ENCODE assay signal across 8 cellular contexts in the genomic region with DNA sequence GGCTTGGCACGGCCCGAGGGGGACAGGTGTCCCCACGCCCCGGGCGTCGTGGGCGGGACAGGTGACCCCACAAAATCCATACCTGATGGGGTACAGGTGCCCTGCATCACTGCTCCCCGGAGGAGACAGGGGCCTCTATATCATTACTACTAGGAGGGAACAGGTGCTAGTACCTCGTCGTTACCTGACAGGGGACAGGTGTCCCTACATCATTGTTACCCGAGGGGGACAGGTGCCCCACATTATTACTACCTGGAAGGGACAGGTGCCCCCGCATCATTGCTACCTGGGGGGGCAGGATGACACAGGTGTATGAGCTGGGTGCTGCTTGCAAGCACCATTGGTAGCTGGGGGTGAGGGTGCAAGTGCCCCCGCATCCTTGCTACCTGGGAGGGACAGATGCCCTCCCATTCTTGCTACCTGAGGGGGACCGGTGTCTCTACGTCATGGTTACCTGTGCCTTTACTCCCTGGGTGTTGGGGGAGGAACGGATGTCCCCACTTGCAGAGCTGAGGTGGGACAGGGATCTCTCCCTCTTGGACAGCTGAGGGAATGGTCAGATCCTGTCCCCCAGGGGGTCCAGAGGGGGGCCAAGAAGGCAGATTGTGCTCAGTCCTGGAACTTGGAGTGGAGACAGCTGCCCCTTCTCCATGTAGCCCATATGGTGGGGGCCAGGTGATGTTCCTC. TPM values are rescaled to one million over a fixed set of nuclear protein-coding genes. Genes with fewer than 3 reads are reported as not detected.
DNase-seq lines count a peak whose midpoint lies in the region; ATAC-seq and TF ChIP-seq lines count a peak whose summit lies in the region.

No MANE protein-coding gene starts in this region.

- TF ChIP-seq RAD21 in SK-N-SH (IDR thresholded peaks at IDR 0.05; ENCODE audit: low read length) (no peak), neural cell (conservative IDR thresholded peaks at IDR 0.05) (no peak)

- no peak overlapping the region for H2AFZ ChIP-seq in SK-N-SH (ENCODE audit: low read depth)
- H2AFZ ChIP-seq in neural cell (ENCODE audit: low read depth, low read length), result no peak overlapping the region

- H3K36me3 ChIP-seq in SK-N-SH (replicated peaks in 1 of 2; ENCODE audit: control insufficient read depth in 1 of 2, insufficient read depth in 2 of 2, low read length in 1 of 2) (no peaks in the 10 kb centered on the region), KOPT-K1 (ENCODE audit: insufficient read depth, low read length) (no peaks in the 10 kb centered on the region), neural cell (ENCODE audit: insufficient read depth, low read length) (no peaks in the 10 kb centered on the region)

- H3K79me2 ChIP-seq in SK-N-SH (ENCODE audit: insufficient read depth), result peaks cover 49% of the 10 kb centered on the region
- peaks cover 32% of the 10 kb centered on the region for H3K79me2 ChIP-seq in neural cell (replicated peaks; ENCODE audit: insufficient read depth, low read length)

- no peaks in the 10 kb centered on the region for H3F3A ChIP-seq in SK-N-SH (replicated peaks; ENCODE audit: insufficient read depth)
- no peaks in the 10 kb centered on the region for H3F3A ChIP-seq in neural cell (ENCODE audit: insufficient read depth, low read length, poor library complexity, severe bottlenecking)

- H3K9me3 ChIP-seq in SK-N-SH (no peaks in the 10 kb centered on the region), KOPT-K1 (ENCODE audit: insufficient read depth, low read length, poor library complexity, severe bottlenecking) (no peaks in the 10 kb centered on the region), neural cell (ENCODE audit: low read length) (no peaks in the 10 kb centered on the region)

- no peaks in the 10 kb centered on the region for H3K27me3 ChIP-seq in SK-N-SH (ENCODE audit: insufficient read depth)
- H3K27me3 ChIP-seq in neural cell (ENCODE audit: insufficient read depth, low read depth, low read length), result no peaks in the 10 kb centered on the region

- peaks cover 15% of the 10 kb centered on the region; the same call in 1 of the 2 replicates for H4K20me1 ChIP-seq in SK-N-SH (ENCODE audit: insufficient read depth)
- H4K20me1 ChIP-seq in neural cell (ENCODE audit: insufficient read depth), result no peaks in the 10 kb centered on the region

- H3K27ac ChIP-seq in SK-N-SH (ENCODE audit: low read depth in 2 of 2, low read length in 1 of 2) (no peak overlapping the region; a peak in 1 of 4 replicates), KOPT-K1 (ENCODE audit: low read depth, low read length, poor library complexity, severe bottlenecking) (peak overlapping the region; percentile 84), coronary artery (peak overlapping the region in 1 of 2 donors; percentile 88), neural cell (ENCODE audit: low read length) (no peak overlapping the region)

- H3K4me2 ChIP-seq in SK-N-SH (peak overlapping the region; percentile 89), neural cell (ENCODE audit: low read length) (peak overlapping the region; percentile 88)

- H3K9me2 ChIP-seq in SK-N-SH (no peaks in the 10 kb centered on the region), neural cell (ENCODE audit: insufficient read depth, low read length) (no peaks in the 10 kb centered on the region)

- H3K4me1 ChIP-seq in SK-N-SH (ENCODE audit: control insufficient read depth in 1 of 2, insufficient read depth in 2 of 2, low read depth in 1 of 2, low read length in 1 of 2), result peaks cover 0 to 15% of the 10 kb centered on the region in 2 experiments; a peak in 1 of 4 replicates

- H3K4me3 ChIP-seq in SK-N-SH (ENCODE audit: low read depth in 2 of 2, low read length in 1 of 2) (peak overlapping the region; percentile 59 to 67), coronary artery (peak overlapping the region; percentile 88), neural cell (ENCODE audit: low read length) (peak overlapping the region; percentile 98)

- WGBS in SK-N-SH (ENCODE audit: low lambda C conversion rate), result 0% methylated on average over 1 of the region's 16 CpGs

- TF ChIP-seq CTCF in SK-N-SH (IDR thresholded peaks at IDR 0.05) (no peak), coronary artery (IDR thresholded peaks at IDR 0.05) (no peak), neural cell (IDR thresholded peaks at IDR 0.05; ENCODE audit: poor library complexity, severe bottlenecking) (no peak)

- ATAC-seq in SK-N-SH treated with all-trans-retinoic acid at 6 μM for 48 hours, result no peak

- H3K9ac ChIP-seq in SK-N-SH (no peak overlapping the region; the same call in 1 of the 2 replicates), neural cell (ENCODE audit: low read length) (peak overlapping the region; percentile 80)

- POLR2A ChIA-PET in SK-N-SH (lab: Yijun Ruan, JAX), result no interaction called here

- CTCF ChIA-PET in SK-N-SH (lab: Yijun Ruan, JAX), result interaction anchor here (0.6 to 1.5 kb wide), 4 partner anchors 13 to 94 kb away, joined by 3 to 5 read pairs (median 3); no protein-coding TSS in a partner anchor

- TF ChIP-seq EP300 in SK-N-SH (IDR thresholded peaks at IDR 0.05; ENCODE audit: borderline replicate concordance in 1 of 2, low read depth in 1 of 2, low read length in 1 of 2) (no peak), neural cell (conservative IDR thresholded peaks at IDR 0.05; ENCODE audit: poor library complexity, severe bottlenecking) (no peak)

- DNase-seq in SK-N-SH, result no peak
- no peak for DNase-seq in coronary artery (ENCODE audit: low spot score)
- no peak for DNase-seq in Kasumi-1 (lab: John Stamatoyannopoulos, UW)
- DNase-seq in nucleus accumbens (lab: John Stamatoyannopoulos, UW), result no peak
- no peak for DNase-seq in A172 (ENCODE audit: low spot score)

TF ChIP-seq in SK-N-SH, 30 proteins besides CTCF, POLR2A, EP300 and RAD21:
- no peak for TF ChIP-seq IRF3 (IDR thresholded peaks at IDR 0.05; ENCODE audit: low read depth, low read length)

TF ChIP-seq in SK-N-SH treated with all-trans-retinoic acid at 6 μM for 48 hours, 23 proteins besides CTCF, POLR2A, EP300 and RAD21 (continues in another document):
- no peak for TF ChIP-seq TSHZ2 (CRISPR knock-in tag; IDR thresholded peaks at IDR 0.05)

TF ChIP-seq in neural cell, 6 proteins besides CTCF, POLR2A, EP300 and RAD21:
- no peak for TF ChIP-seq EZH2 (IDR thresholded peaks at IDR 0.05; ENCODE audit: borderline replicate concordance, insufficient read depth, low read length, poor library complexity, severe bottlenecking)
- no peak for TF ChIP-seq TAF1 (IDR thresholded peaks at IDR 0.05; ENCODE audit: low read depth)
- no peak for TF ChIP-seq POLR2AphosphoS5 (IDR thresholded peaks at IDR 0.05)
- no peak for TF ChIP-seq MXI1 (conservative IDR thresholded peaks at IDR 0.05; ENCODE audit: poor library complexity, severe bottlenecking)
- TF ChIP-seq, protein P1, sequence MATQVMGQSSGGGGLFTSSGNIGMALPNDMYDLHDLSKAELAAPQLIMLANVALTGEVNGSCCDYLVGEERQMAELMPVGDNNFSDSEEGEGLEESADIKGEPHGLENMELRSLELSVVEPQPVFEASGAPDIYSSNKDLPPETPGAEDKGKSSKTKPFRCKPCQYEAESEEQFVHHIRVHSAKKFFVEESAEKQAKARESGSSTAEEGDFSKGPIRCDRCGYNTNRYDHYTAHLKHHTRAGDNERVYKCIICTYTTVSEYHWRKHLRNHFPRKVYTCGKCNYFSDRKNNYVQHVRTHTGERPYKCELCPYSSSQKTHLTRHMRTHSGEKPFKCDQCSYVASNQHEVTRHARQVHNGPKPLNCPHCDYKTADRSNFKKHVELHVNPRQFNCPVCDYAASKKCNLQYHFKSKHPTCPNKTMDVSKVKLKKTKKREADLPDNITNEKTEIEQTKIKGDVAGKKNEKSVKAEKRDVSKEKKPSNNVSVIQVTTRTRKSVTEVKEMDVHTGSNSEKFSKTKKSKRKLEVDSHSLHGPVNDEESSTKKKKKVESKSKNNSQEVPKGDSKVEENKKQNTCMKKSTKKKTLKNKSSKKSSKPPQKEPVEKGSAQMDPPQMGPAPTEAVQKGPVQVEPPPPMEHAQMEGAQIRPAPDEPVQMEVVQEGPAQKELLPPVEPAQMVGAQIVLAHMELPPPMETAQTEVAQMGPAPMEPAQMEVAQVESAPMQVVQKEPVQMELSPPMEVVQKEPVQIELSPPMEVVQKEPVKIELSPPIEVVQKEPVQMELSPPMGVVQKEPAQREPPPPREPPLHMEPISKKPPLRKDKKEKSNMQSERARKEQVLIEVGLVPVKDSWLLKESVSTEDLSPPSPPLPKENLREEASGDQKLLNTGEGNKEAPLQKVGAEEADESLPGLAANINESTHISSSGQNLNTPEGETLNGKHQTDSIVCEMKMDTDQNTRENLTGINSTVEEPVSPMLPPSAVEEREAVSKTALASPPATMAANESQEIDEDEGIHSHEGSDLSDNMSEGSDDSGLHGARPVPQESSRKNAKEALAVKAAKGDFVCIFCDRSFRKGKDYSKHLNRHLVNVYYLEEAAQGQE (IDR thresholded peaks at IDR 0.05; ENCODE audit: borderline replicate concordance), result no peak
- no peak for TF ChIP-seq SMC3 (conservative IDR thresholded peaks at IDR 0.05; ENCODE audit: poor library complexity)
TF ChIP-seq in neural cell: peak in this region for 0.

RNA-seq across cellular contexts. Expression of gene CRTC1, which starts 0.6 kb away (rescaled TPM):
- polyA plus RNA-seq in SK-N-SH (2012; rRNA removed) (2.2 and 5.0 TPM in 2 replicates), neural cell (10.4 and 14.4 TPM in 2 replicates)
- 2.1 and 3.2 TPM in 2 replicates for polyA plus RNA-seq in SK-N-SH (2012; cell fraction: cytosol; rRNA removed)
- 21.9 and 27.2 TPM in 2 replicates for polyA plus RNA-seq in SK-N-SH (2012; cell fraction: nucleus; rRNA removed)
- polyA minus RNA-seq in neural cell, result 14.0 and 14.4 TPM in 2 replicates
- total RNA-seq in A172 (2014; rRNA removed; shearing (Covaris generic)), result 0.98 and 1.4 TPM in 2 replicates

RNA-seq across cellular contexts. Expression of gene KLHL26, which starts 47.3 kb away (rescaled TPM):
- polyA plus RNA-seq in SK-N-SH (2012; rRNA removed) (1.9 and 4.6 TPM in 2 replicates), neural cell (4.7 and 8.0 TPM in 2 replicates)
- 1.7 and 1.8 TPM in 2 replicates for polyA plus RNA-seq in SK-N-SH (2012; cell fraction: cytosol; rRNA removed)
- 5.0 and 5.5 TPM in 2 replicates for polyA plus RNA-seq in SK-N-SH (2012; cell fraction: nucleus; rRNA removed)
- polyA minus RNA-seq in neural cell, result 14.6 TPM in 2 replicates
- 2.5 and 5.3 TPM in 2 replicates for total RNA-seq in A172 (2014; rRNA removed; shearing (Covaris generic))
